14 cellular contexts compared by ENCODE assay signal in the genomic region with DNA sequence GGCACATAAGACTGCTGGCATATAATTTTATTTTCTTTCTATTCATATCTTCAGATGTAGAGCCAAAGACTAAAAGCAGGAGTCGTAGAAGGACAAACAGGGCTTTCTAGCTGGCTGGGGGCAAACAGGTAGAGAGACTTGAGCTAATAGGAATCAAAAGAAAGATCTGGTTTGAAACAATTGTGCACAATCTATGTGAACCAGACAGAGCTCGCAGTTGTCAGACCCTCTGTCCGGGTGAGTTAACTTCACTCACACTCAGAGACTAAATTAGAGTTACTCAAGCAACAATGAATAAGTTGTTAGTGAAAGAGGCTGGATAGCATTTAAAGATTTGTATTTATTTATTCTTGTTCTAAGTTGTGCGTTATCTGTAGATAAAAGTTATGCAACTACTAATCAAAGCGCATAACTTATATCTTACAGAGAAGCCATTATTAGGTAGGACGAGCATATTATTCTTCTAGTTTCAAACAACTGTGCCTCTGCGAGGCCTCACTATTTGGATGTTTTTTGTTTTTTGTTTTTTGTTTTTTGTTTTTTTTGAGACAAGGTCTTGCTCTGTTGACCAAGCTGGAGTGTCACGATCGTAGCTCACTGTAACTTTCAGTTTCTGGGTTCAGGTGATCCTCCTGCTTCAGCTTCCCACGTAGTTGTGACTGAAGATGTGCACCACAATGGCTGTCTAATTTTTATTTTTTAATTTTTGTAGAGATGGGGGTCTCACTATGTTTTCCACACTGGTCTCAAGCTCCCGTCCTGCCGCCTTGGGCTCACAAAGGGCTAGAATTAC. TPM values are rescaled to one million over a fixed set of nuclear protein-coding genes. Genes with fewer than 3 reads are reported as not detected.
DNase-seq lines count a peak whose midpoint lies in the region; ATAC-seq, FAIRE-seq and TF ChIP-seq lines count a peak whose summit lies in the region.
"Had no signal": no experiment of that assay in that cellular context is flagged by ENCODE, and none has a peak within 500 bp of the region (broad histone marks: within the 10 kb centered on the region; RNA-seq: fewer than 3 reads in every experiment).

No MANE protein-coding gene starts in this region.

- H4K20me1 ChIP-seq in GM12878 (ENCODE audit: control insufficient read depth, insufficient read depth): no peaks in the 10 kb centered on the region

- CTCF ChIA-PET in GM12878 (lab: Yijun Ruan, JAX): interaction anchor here (0.6 to 4.0 kb wide), 8 partner anchors 11 to 170 kb away, joined by 3 to 21 read pairs (median 5); no protein-coding TSS in a partner anchor

- WGBS in GM12878 (ENCODE audit: insufficient coverage, insufficient replicate concordance, low lambda C conversion rate, missing lambda C conversion rate): 28% methylated on average over 12 of the region's 12 CpGs
- WGBS in right lobe of liver (ENCODE audit: insufficient coverage, low coverage, low lambda C conversion rate, missing lambda C conversion rate): 77% methylated on average over 11 of the region's 12 CpGs
- 82 to 93% methylated on average over 7 to 12 of the region's 12 CpGs for WGBS in gastroesophageal sphincter (ENCODE audit: low coverage in 1 of 2), 2 donors

- no peaks in the 10 kb centered on the region for H3K9me3 ChIP-seq in cardiac muscle cell (ENCODE audit: low read depth)
- no peaks in the 10 kb centered on the region for H3K9me3 ChIP-seq in GM12878 (replicated peaks; ENCODE audit: control insufficient read depth, insufficient read depth, low read length)
- no peaks in the 10 kb centered on the region for H3K9me3 ChIP-seq in skeletal muscle tissue (ENCODE audit: control insufficient read depth in 3 of 3, low read length in 3 of 3)
- H3K9me3 ChIP-seq in right lobe of liver: no peaks in the 10 kb centered on the region
- no peaks in the 10 kb centered on the region for H3K9me3 ChIP-seq in gastroesophageal sphincter
- H3K9me3 ChIP-seq: Peyer's patch had no signal

- peak overlapping the region; percentile 62 for H2AFZ ChIP-seq in GM12878 (ENCODE audit: control insufficient read depth, low read depth, low read length)

- no peak for DNase-seq in cardiac muscle cell (ENCODE audit: low read depth in 1 of 2, low spot score in 1 of 2)
- DNase-seq in left ventricle myocardium superior: no peak
- no peak for DNase-seq in GM12878 (ENCODE audit: low read depth, low spot score)
- DNase-seq in right lobe of liver: no peak
- DNase-seq: DMS 273 treated with DMSO at 0.1 percent for 48 hours, dorsolateral prefrontal cortex, NCI-H1436 treated with DMSO at 0.1 percent for 48 hours, NCI-H510A treated with DMSO at 0.1 percent for 48 hours, Peyer's patch had no signal

- no peaks in the 10 kb centered on the region for H3K27me3 ChIP-seq in cardiac muscle cell
- no peaks in the 10 kb centered on the region for H3K27me3 ChIP-seq in GM12878 (replicated peaks in 1 of 2; ENCODE audit: control insufficient read depth in 2 of 2, insufficient read depth in 2 of 2, low read length in 1 of 2)
- no peaks in the 10 kb centered on the region for H3K27me3 ChIP-seq in skeletal muscle tissue (ENCODE audit: control insufficient read depth in 3 of 3, insufficient read depth in 3 of 3, low read length in 3 of 3)
- no peaks in the 10 kb centered on the region for H3K27me3 ChIP-seq in right lobe of liver
- H3K27me3 ChIP-seq in gastroesophageal sphincter: no peaks in the 10 kb centered on the region
- H3K27me3 ChIP-seq: dorsolateral prefrontal cortex, Peyer's patch had no signal

- RAD21 ChIA-PET in GM12878 (lab: Charles Lee; ENCODE audit: unreplicated experiment): interaction anchor here (1.0 to 3.6 kb wide), 10 partner anchors 9 to 53 kb away, joined by 3 to 26 read pairs (median 6); partner anchors contain the start of gene LNPEP

- H3K9ac ChIP-seq in GM12878 (ENCODE audit: control insufficient read depth, insufficient read depth, low read length): peak overlapping the region; percentile 86
- H3K9ac ChIP-seq in skeletal muscle tissue (ENCODE audit: low read depth in 1 of 3, low read length in 3 of 3): peak overlapping the region in 2 of 3 donors; percentile 7 to 40

- ATAC-seq in left ventricle myocardium superior: no peak
- ATAC-seq in HG02610 (IDR thresholded peaks at IDR 0.05; ENCODE audit: unreplicated experiment): peak; percentile 28
- peak; percentile 14; the same call in 2 of the 3 replicates for ATAC-seq in GM12878
- no peak for ATAC-seq in right lobe of liver
- ATAC-seq in GM18498 (IDR thresholded peaks at IDR 0.05; ENCODE audit: unreplicated experiment): no peak
- ATAC-seq in gastroesophageal sphincter: no peak

- TF ChIP-seq CTCF in cardiac muscle cell (IDR thresholded peaks at IDR 0.05; ENCODE audit: low read depth, low read length) (no peak), GM12878 (IDR thresholded peaks at IDR 0.05 in 2 of 3, conservative IDR thresholded peaks at IDR 0.05 in 1 of 3; ENCODE audit: control insufficient read depth in 2 of 3, extremely low read depth in 1 of 3, insufficient read depth in 1 of 3, low read depth in 3 of 3, low read length in 3 of 3) (no peak), right lobe of liver (IDR thresholded peaks at IDR 0.05) (no peak), gastroesophageal sphincter (IDR thresholded peaks at IDR 0.05) (no peak)

- intact Hi-C loops in left ventricle myocardium superior (cut with micrococcal nuclease): no loop called here
- intact Hi-C loops in GM12878 (cut with micrococcal nuclease; ENCODE audit: unreplicated experiment): no loop called here
- intact Hi-C loops in right lobe of liver (cut with DNase I): no loop called here

- no peak for TF ChIP-seq POLR2A in GM12878 (IDR thresholded peaks at IDR 0.05; ENCODE audit: low read depth, low read length)
- TF ChIP-seq POLR2A in right lobe of liver (IDR thresholded peaks at IDR 0.05): no peak
- TF ChIP-seq POLR2A in gastroesophageal sphincter (IDR thresholded peaks at IDR 0.05): no peak

- POLR2A ChIA-PET in GM12878 (lab: Charles Lee): interaction anchor here (1.0 to 2.6 kb wide), 6 partner anchors 10 to 40 kb away, joined by 4 to 27 read pairs (median 4); no protein-coding TSS in a partner anchor

- TF ChIP-seq EP300 in GM12878 (IDR thresholded peaks at IDR 0.05; ENCODE audit: borderline replicate concordance in 1 of 2, control insufficient read depth in 1 of 2, low read depth in 2 of 2, low read length in 2 of 2) (no peak), gastroesophageal sphincter (IDR thresholded peaks at IDR 0.05) (no peak)

- no TSS peak for BruUV-seq in GM12878 (replicated peaks; lab: Mats Ljungman, UMichigan)

- TF ChIP-seq RAD21 in GM12878 (IDR thresholded peaks at IDR 0.05; ENCODE audit: insufficient read depth, low read depth, low read length): no peak

- peaks cover 30% of the 10 kb centered on the region for H3K4me1 ChIP-seq in cardiac muscle cell (ENCODE audit: low read depth)
- H3K4me1 ChIP-seq in GM12878 (ENCODE audit: control insufficient read depth, insufficient read depth, low read length): peaks cover 52% of the 10 kb centered on the region
- peaks cover 5 to 9% (median 6%) of the 10 kb centered on the region in 3 donors for H3K4me1 ChIP-seq in skeletal muscle tissue (ENCODE audit: control insufficient read depth in 3 of 3, insufficient read depth in 3 of 3, low read length in 3 of 3)
- H3K4me1 ChIP-seq in right lobe of liver: no peaks in the 10 kb centered on the region
- peaks cover 0 to 15% (median 2%) of the 10 kb centered on the region in 3 donors for H3K4me1 ChIP-seq in gastroesophageal sphincter
- H3K4me1 ChIP-seq: Peyer's patch had no signal

- H3K27ac ChIP-seq in cardiac muscle cell: peak overlapping the region; percentile 52
- peak overlapping the region; percentile 98 for H3K27ac ChIP-seq in GM12878 (ENCODE audit: control insufficient read depth, insufficient read depth)
- peak overlapping the region; percentile 84 for H3K27ac ChIP-seq in skeletal muscle tissue (ENCODE audit: low read depth, low read length)
- H3K27ac ChIP-seq in right lobe of liver: no peak overlapping the region
- no peak overlapping the region for H3K27ac ChIP-seq in gastroesophageal sphincter

- peak overlapping the region; percentile 38 for H3K4me2 ChIP-seq in GM12878 (ENCODE audit: control insufficient read depth, insufficient read depth)

- peaks cover 8% of the 10 kb centered on the region for H3K79me2 ChIP-seq in GM12878 (ENCODE audit: control insufficient read depth, insufficient read depth, low read length)

- H3K4me3 ChIP-seq in cardiac muscle cell: no peak overlapping the region
- H3K4me3 ChIP-seq in GM12878: peak overlapping the region; percentile 52
- H3K4me3 ChIP-seq in skeletal muscle tissue (ENCODE audit: low read length in 3 of 3): no peak overlapping the region
- H3K4me3 ChIP-seq in right lobe of liver: no peak overlapping the region
- no peak overlapping the region for H3K4me3 ChIP-seq in gastroesophageal sphincter
- H3K4me3 ChIP-seq: Peyer's patch, skin epidermis had no signal

- in situ Hi-C loops in GM12878 (cut with MboI): no loop called here

- no peaks in the 10 kb centered on the region for H3K36me3 ChIP-seq in cardiac muscle cell
- peaks cover 0 to 4% of the 10 kb centered on the region in 2 experiments; a peak in 2 of 4 replicates for H3K36me3 ChIP-seq in GM12878 (ENCODE audit: control insufficient read depth in 2 of 2, insufficient read depth in 2 of 2, low read length in 1 of 2)
- H3K36me3 ChIP-seq in skeletal muscle tissue (ENCODE audit: control insufficient read depth in 3 of 3, insufficient read depth in 3 of 3, low read length in 3 of 3): peaks cover 0 to 1% (median 0%) of the 10 kb centered on the region in 3 donors
- H3K36me3 ChIP-seq in right lobe of liver: no peaks in the 10 kb centered on the region
- H3K36me3 ChIP-seq in gastroesophageal sphincter: peaks cover 0 to 18% of the 10 kb centered on the region in 2 donors

- SMC1A ChIA-PET in GM12878 (lab: Charles Lee; ENCODE audit: uncharacterized antibody, unreplicated experiment): interaction anchor here (0.6 to 4.8 kb wide), 18 partner anchors 10 to 60 kb away, joined by 3 to 47 read pairs (median 4); partner anchors contain the start of gene ERAP2

- FAIRE-seq in GM12878 (lab: Jason Lieb, UNC): no peak

RNA-seq across cellular contexts. Expression of gene LNPEP, which starts 13.2 kb away (rescaled TPM):
- total RNA-seq in cardiac muscle cell: 22.7 and 41.0 TPM in 2 replicates
- polyA plus RNA-seq in cardiac muscle cell: 11.2 and 17.6 TPM in 2 replicates
- total RNA-seq in left ventricle myocardium superior: 53.0 TPM
- 410 and 418 TPM in 2 replicates for total RNA-seq in GM12878 (2013; cell fraction: nucleolus; rRNA removed)
- total RNA-seq in GM12878 (2014; rRNA removed): 38.5 and 56.2 TPM in 2 replicates
- 54.9 and 62.3 TPM in 2 replicates for total RNA-seq in GM12878 (2014; rRNA removed; fragmentation: Illumina TruSeq; extraction: Trizol)
- 50.8 and 51.1 TPM in 2 replicates for total RNA-seq in GM12878 (2021)
- polyA plus RNA-seq in GM12878 (2011; ENCODE audit: low read depth): 12.3 TPM
- 44.7 and 67.7 TPM in 2 replicates for polyA plus RNA-seq in GM12878 (2011; rRNA removed)
- 15.1 and 19.2 TPM in 2 replicates for polyA plus RNA-seq in GM12878 (2011; cell fraction: cytosol; rRNA removed)
- polyA plus RNA-seq in GM12878 (2011; cell fraction: nucleus; rRNA removed): 33.3 and 34.8 TPM in 2 replicates
- 22.3 and 26.0 TPM in 2 replicates for polyA plus RNA-seq in GM12878 (2012)
- polyA plus RNA-seq in GM12878 (2014; fragmentation: Illumina TruSeq; extraction: Trizol): 26.1 and 34.4 TPM in 2 replicates
- 1 to 10 TPM; 5.6 to 7.3 TPM for polyA plus RNA-seq in GM12878 (2014; fragmentation: Nextera tagmentation; extraction: Ambion mirVana)
- polyA plus RNA-seq in GM12878 (2014; rRNA removed): 17.1 and 21.0 TPM in 2 replicates
- polyA plus RNA-seq in GM12878 (2016; fragmentation: Nextera tagmentation; extraction: Ambion mirVana): 10 to 100 TPM; 23.2 to 23.9 TPM
- 135 and 161 TPM in 2 replicates for polyA minus RNA-seq in GM12878 (2011; rRNA and poly(A)+ RNA removed)
- polyA minus RNA-seq in GM12878 (2011; cell fraction: cytosol; rRNA and poly(A)+ RNA removed): 48.5 and 54.1 TPM in 2 replicates
- polyA minus RNA-seq in GM12878 (2011; cell fraction: nucleus; rRNA and poly(A)+ RNA removed): 74.6 and 109 TPM in 2 replicates
- total RNA-seq in skeletal muscle tissue: 57.4 TPM
- total RNA-seq in right lobe of liver: 10 to 100 TPM in 2 of 6 experiments, 1 to 10 TPM in 4; 7.5 to 11.2 (median 9.9) TPM
- 100 to 1,000 TPM in 1 of 4 donors, 10 to 100 TPM in 3; 64.8 to 111 (median 80.5) TPM for total RNA-seq in gastroesophageal sphincter

RNA-seq across cellular contexts. Expression of gene ERAP2, which starts 46.3 kb away (rescaled TPM):
- not detected in 2 replicates for total RNA-seq in cardiac muscle cell
- polyA plus RNA-seq in cardiac muscle cell: 0.35 and 0.40 TPM in 2 replicates
- total RNA-seq in left ventricle myocardium superior: 6.1 TPM
- total RNA-seq in GM12878 (2013; cell fraction: nucleolus; rRNA removed): 386 and 388 TPM in 2 replicates
- total RNA-seq in GM12878 (2014; rRNA removed): 12.0 and 16.5 TPM in 2 replicates
- total RNA-seq in GM12878 (2014; rRNA removed; fragmentation: Illumina TruSeq; extraction: Trizol): 17.8 and 19.4 TPM in 2 replicates
- total RNA-seq in GM12878 (2021): 11.2 and 12.3 TPM in 2 replicates
- 5.1 TPM for polyA plus RNA-seq in GM12878 (2011; ENCODE audit: low read depth)
- polyA plus RNA-seq in GM12878 (2011; rRNA removed): 28.7 and 35.5 TPM in 2 replicates
- 11.2 and 12.6 TPM in 2 replicates for polyA plus RNA-seq in GM12878 (2011; cell fraction: cytosol; rRNA removed)
- 38.6 and 38.7 TPM in 2 replicates for polyA plus RNA-seq in GM12878 (2011; cell fraction: nucleus; rRNA removed)
- polyA plus RNA-seq in GM12878 (2012): 7.5 and 7.9 TPM in 2 replicates
- polyA plus RNA-seq in GM12878 (2014; fragmentation: Illumina TruSeq; extraction: Trizol): 11.5 and 16.0 TPM in 2 replicates
- polyA plus RNA-seq in GM12878 (2014; fragmentation: Nextera tagmentation; extraction: Ambion mirVana): 1 to 10 TPM; 4.0 to 4.3 TPM
- 7.7 and 12.6 TPM in 2 replicates for polyA plus RNA-seq in GM12878 (2014; rRNA removed)
- polyA plus RNA-seq in GM12878 (2016; fragmentation: Nextera tagmentation; extraction: Ambion mirVana): 1 to 10 TPM; 7.6 to 9.5 TPM
- polyA minus RNA-seq in GM12878 (2011; rRNA and poly(A)+ RNA removed): 56.5 and 63.2 TPM in 2 replicates
- 12.3 and 12.4 TPM in 2 replicates for polyA minus RNA-seq in GM12878 (2011; cell fraction: cytosol; rRNA and poly(A)+ RNA removed)
- polyA minus RNA-seq in GM12878 (2011; cell fraction: nucleus; rRNA and poly(A)+ RNA removed): 89.2 and 126 TPM in 2 replicates
- total RNA-seq in skeletal muscle tissue: 20.9 TPM
- 10 to 100 TPM in 2 of 6 experiments, 1 to 10 TPM in 4; 1.5 to 13.3 (median 8.4) TPM for total RNA-seq in right lobe of liver
- total RNA-seq in gastroesophageal sphincter: 10 to 100 TPM in 2 of 4 donors, 1 to 10 TPM in 2; 8.0 to 12.0 (median 10.0) TPM

Comparison
In these comparisons a context has a peak if more than half of its experiments do, and no peak if none do; other contexts are left out.
1. H3K27ac ChIP-seq: peak in cardiac muscle cell (single experiment), GM12878 (single experiment) and skeletal muscle tissue (single experiment); none in right lobe of liver (0 of 3) and gastroesophageal sphincter (0 of 4).
2. ATAC-seq: peak in HG02610 (single experiment) and GM12878 (single experiment); none in left ventricle myocardium superior (single experiment), right lobe of liver (0 of 4), GM18498 (single experiment) and gastroesophageal sphincter (single experiment).